In genomic region chr1:22453181-22453580, GRCh38 we compare ENCODE assay signal across 8 cellular contexts. TPM values are rescaled to one million over a fixed set of nuclear protein-coding genes. Genes with fewer than 3 reads are reported as not detected.
DNase-seq lines count a peak whose midpoint lies in the region; ATAC-seq, FAIRE-seq and TF ChIP-seq lines count a peak whose summit lies in the region.

No MANE protein-coding gene starts in this region.

- in situ Hi-C loops in astrocyte of the cerebellum (cut with HindIII; ENCODE audit: low sequenced_read_pairs), result no loop called here

- H3K4me1 ChIP-seq in A549, result peaks cover 7% of the 10 kb centered on the region; the same call in 2 of the 3 replicates
- peaks cover 10% of the 10 kb centered on the region; the same call in 1 of the 2 replicates for H3K4me1 ChIP-seq in HUES48 (ENCODE audit: control insufficient read depth, insufficient read depth, low read length)

- no peaks in the 10 kb centered on the region for H3K27me3 Mint-ChIP-seq in mesothelial cell of epicardium (ENCODE audit: low read depth)

- TF ChIP-seq CTCF in A549 (IDR thresholded peaks at IDR 0.05), result no peak
- TF ChIP-seq CTCF in astrocyte of the cerebellum (IDR thresholded peaks at IDR 0.05; ENCODE audit: low read depth, low read length, missing control alignments), result no peak
- TF ChIP-seq CTCF in mesothelial cell of epicardium (IDR thresholded peaks at IDR 0.05; ENCODE audit: unreplicated experiment), result no peak

- TF ChIP-seq EP300 in A549 (IDR thresholded peaks at IDR 0.05), result no peak

- no peak for FAIRE-seq in A549 (lab: Jason Lieb, UNC)

- peak overlapping the region; percentile 88 for H3K4me3 Mint-ChIP-seq in mesothelial cell of epicardium

- H3K36me3 ChIP-seq in HUES48 (ENCODE audit: control insufficient read depth, insufficient read depth, low read length), result no peaks in the 10 kb centered on the region

- TF ChIP-seq RAD21 in A549 (conservative IDR thresholded peaks at IDR 0.05 in 1 of 2, IDR thresholded peaks at IDR 0.05 in 1 of 2), result no peak

- H3K27ac ChIP-seq in A549, result no peak overlapping the region; a peak in 1 of 6 replicates
- H3K27ac ChIP-seq in HUES48 (ENCODE audit: low read depth, low read length), result no peak overlapping the region
- no peak overlapping the region for H3K27ac ChIP-seq in caudate nucleus (ENCODE audit: low read depth, low read length)

- H3K36me3 Mint-ChIP-seq in mesothelial cell of epicardium, result no peaks in the 10 kb centered on the region

- DNase-seq in A549 (ENCODE audit: low read depth in 1 of 2, low spot score in 1 of 2) (no peak), astrocyte of the cerebellum (ENCODE audit: low read depth) (no peak), mesothelial cell of epicardium (ENCODE audit: low spot score in 2 of 2, unreplicated experiment in 2 of 2) (no peak), NCI-H128 (lab: John Stamatoyannopoulos, UW; ENCODE audit: unreplicated experiment) (no peak), caudate nucleus (lab: John Stamatoyannopoulos, UW) (no peak)

- no peak for TF ChIP-seq POLR2A in A549 (IDR thresholded peaks at IDR 0.05; ENCODE audit: low read length)

- H3K4me1 Mint-ChIP-seq in mesothelial cell of epicardium, result peaks cover 54% of the 10 kb centered on the region

- 70% methylated on average over 2 of the region's 2 CpGs for WGBS in A549 (ENCODE audit: missing lambda C conversion rate)

- CTCF ChIA-PET in A549 (lab: Yijun Ruan, JAX), result interaction anchor here (1.0 to 1.3 kb wide), 2 partner anchors 9 to 33 kb away, joined by 3 to 4 read pairs; no protein-coding TSS in a partner anchor

- H3K4me2 ChIP-seq in A549, result peak overlapping the region; percentile 84

- peak overlapping the region; percentile 92 for H3K27ac Mint-ChIP-seq in mesothelial cell of epicardium

- H3K9ac ChIP-seq in HUES48 (ENCODE audit: low read depth, low read length), result no peak overlapping the region

- POLR2A ChIA-PET in A549 (lab: Yijun Ruan, JAX), result no interaction called here

- H3K4me3 ChIP-seq in A549, result 0 out of 3 replicates have a peak overlapping the region, but pooled peaks have one; percentile 72
- peak overlapping the region; percentile 86; the same call in 1 of the 2 replicates for H3K4me3 ChIP-seq in HUES48 (ENCODE audit: low read depth, low read length)
- H3K4me3 ChIP-seq in astrocyte of the cerebellum (ENCODE audit: low read depth, low read length), result peak overlapping the region; percentile 92

- no peak for ATAC-seq in A549
- ATAC-seq in GM19397 (IDR thresholded peaks at IDR 0.05; ENCODE audit: unreplicated experiment), result no peak
- no peak for ATAC-seq in GM19023 (IDR thresholded peaks at IDR 0.05; ENCODE audit: unreplicated experiment)

- H3K9me3 Mint-ChIP-seq in mesothelial cell of epicardium, result no peaks in the 10 kb centered on the region

- H3K9me3 ChIP-seq in A549 (no peaks in the 10 kb centered on the region), HUES48 (ENCODE audit: control insufficient read depth, insufficient read depth, low read length) (no peaks in the 10 kb centered on the region)

- H3K27me3 ChIP-seq in HUES48 (ENCODE audit: control insufficient read depth, insufficient read depth, low read length), result no peaks in the 10 kb centered on the region

TF ChIP-seq in A549, 52 proteins besides CTCF, POLR2A, EP300 and RAD21:
- TF ChIP-seq POLR2AphosphoS2 (conservative IDR thresholded peaks at IDR 0.05; ENCODE audit: low read length), result no peak

RNA-seq across cellular contexts. Expression of gene ZBTB40, which starts 1.5 kb away (rescaled TPM):
- polyA plus RNA-seq in A549 (2011; rRNA removed) (6.2 and 10.6 TPM in 2 replicates), A549 (2017; fragmentation: RNase III; extraction: RNeasy Plus Mini Kit Qiagen cat#74134 plus additional on column Dnase treatment) (6.4 to 7.0 TPM (median 7.0 TPM) in 3 replicates)
- 2.9 and 3.5 TPM in 2 replicates for polyA plus RNA-seq in A549 (2012; cell fraction: cytosol; rRNA removed)
- polyA plus RNA-seq in A549 (2012; cell fraction: nucleus; rRNA removed), result 16.7 and 22.0 TPM in 2 replicates
- polyA minus RNA-seq in A549 (2011; rRNA and poly(A)+ RNA removed), result 18.6 and 21.0 TPM in 2 replicates
- 24.3 to 26.8 TPM (median 24.8 TPM) in 3 replicates for total RNA-seq in mesothelial cell of epicardium
